In genomic region chr9:3480353-3480655, GRCh38 we compare ENCODE assay signal across 19 cellular contexts. TPM values are rescaled to one million over a fixed set of nuclear protein-coding genes. Genes with fewer than 3 reads are reported as not detected.
A peak's percentile ranks its signal among the peaks of the same experiment; 100 is the strongest.
DNase-seq lines count a peak whose midpoint lies in the region; ATAC-seq and TF ChIP-seq lines count a peak whose summit lies in the region.
"Had no signal": no experiment of that assay in that cellular context is flagged by ENCODE, and none has a peak within 500 bp of the region (broad histone marks: within the 10 kb centered on the region; RNA-seq: fewer than 3 reads in every experiment).

No MANE protein-coding gene starts in this region.

- peaks cover 3% of the 10 kb centered on the region for H3K36me3 ChIP-seq in HUES64 (ENCODE audit: insufficient read depth, low read length)
- H3K36me3 ChIP-seq in neural progenitor cell, result peaks cover 7% of the 10 kb centered on the region
- H3K36me3 ChIP-seq: left lung, pancreas had no signal

- WGBS in HUES64, result 56% methylated on average over 3 of the region's 3 CpGs

- peaks cover 58% of the 10 kb centered on the region for H3K4me1 Mint-ChIP-seq in activated T-cell treated with anti-CD3 and anti-CD28 coated beads, Interleukin-2, amount 50 U/mL, for 24 hours (ENCODE audit: low read depth)
- H3K4me1 Mint-ChIP-seq in activated naive CD8-positive, alpha-beta T cell treated with anti-CD3 and anti-CD28 coated beads, Interleukin-2, amount 50 U/mL, for 24 hours, result peaks cover 58% of the 10 kb centered on the region
- peaks cover 31% of the 10 kb centered on the region for H3K4me1 Mint-ChIP-seq in neural progenitor cell

- peak overlapping the region; percentile 50 for H3K4me2 ChIP-seq in neural progenitor cell

- no peaks in the 10 kb centered on the region for H3K27me3 ChIP-seq in HUES64 (ENCODE audit: insufficient read depth, low read length)
- no peaks in the 10 kb centered on the region for H3K27me3 ChIP-seq in neural progenitor cell
- H3K27me3 ChIP-seq: body of pancreas, gastroesophageal sphincter, left lung, pancreas, suprapubic skin had no signal

- peaks cover 47% of the 10 kb centered on the region for H3F3A ChIP-seq in neural progenitor cell (ENCODE audit: low read depth)

- H2AFZ ChIP-seq in neural progenitor cell (replicated peaks), result no peak overlapping the region

- TF ChIP-seq CTCF in neural progenitor cell (IDR thresholded peaks at IDR 0.05), result no peak

- no peaks in the 10 kb centered on the region for H3K9me3 Mint-ChIP-seq in activated T-cell treated with anti-CD3 and anti-CD28 coated beads, Interleukin-2, amount 50 U/mL, for 24 hours
- H3K9me3 Mint-ChIP-seq in activated naive CD8-positive, alpha-beta T cell treated with anti-CD3 and anti-CD28 coated beads, Interleukin-2, amount 50 U/mL, for 24 hours, result no peaks in the 10 kb centered on the region
- H3K9me3 Mint-ChIP-seq in neural progenitor cell, result peaks cover 21% of the 10 kb centered on the region

- DNase-seq in activated T-cell treated with anti-CD3 and anti-CD28 coated beads, Interleukin-2, amount 50 U/mL, for 24 hours, result no peak
- DNase-seq in activated T-cell treated with anti-CD3 and anti-CD28 coated beads for 4 hours (no peak), neural progenitor cell (ENCODE audit: low spot score) (peak; percentile 51), NCI-H187 (lab: John Stamatoyannopoulos, UW) (no peak)
- no peak for DNase-seq in activated naive CD8-positive, alpha-beta T cell treated with anti-CD3 and anti-CD28 coated beads, Interleukin-2, amount 50 U/mL, for 24 hours
- DNase-seq in activated effector memory CD4-positive, alpha-beta T cell treated with anti-CD3 and anti-CD28 coated beads, Interleukin-2, amount 50 U/mL, for 16 hours, result no peak
- DNase-seq: activated gamma-delta T cell treated with Interleukin-2 at 50 U/mL for 16 hours; body of pancreas; IMR-90; left lung; NCI-H2029 treated with DMSO at 0.1 percent for 48 hours; NCI-H510A treated with DMSO at 0.1 percent for 48 hours; pancreas; PC-3; stimulated activated CD4-positive, alpha-beta T cell treated with anti-CD3 and anti-CD28 coated beads, Interleukin-2, amount 100 ng/mL, for 24 hours had no signal

- H3K4me1 ChIP-seq in HUES64 (ENCODE audit: insufficient read depth, low read length) (peaks cover 44% of the 10 kb centered on the region), neural progenitor cell (peaks cover 30% of the 10 kb centered on the region)
- H3K4me1 ChIP-seq: body of pancreas, gastroesophageal sphincter, pancreas, suprapubic skin had no signal

- H3K4me3 ChIP-seq in HUES64 (ENCODE audit: low read length) (no peak overlapping the region), neural progenitor cell (no peak overlapping the region)
- H3K4me3 ChIP-seq: body of pancreas, gastroesophageal sphincter, left lung, pancreas, suprapubic skin had no signal

- peak overlapping the region; percentile 43; the same call in 1 of the 2 replicates for H3K27ac ChIP-seq in HUES64 (ENCODE audit: low read depth, low read length)
- H3K27ac ChIP-seq in neural progenitor cell, result peak overlapping the region; percentile 72
- H3K27ac ChIP-seq: body of pancreas, gastroesophageal sphincter, left lung, pancreas, suprapubic skin had no signal

- peak overlapping the region; percentile 40 for H3K27ac Mint-ChIP-seq in activated T-cell treated with anti-CD3 and anti-CD28 coated beads, Interleukin-2, amount 50 U/mL, for 24 hours
- H3K27ac Mint-ChIP-seq in activated naive CD8-positive, alpha-beta T cell treated with anti-CD3 and anti-CD28 coated beads, Interleukin-2, amount 50 U/mL, for 24 hours, result peak overlapping the region; percentile 0
- peak overlapping the region; percentile 18 for H3K27ac Mint-ChIP-seq in neural progenitor cell

- H3K9me3 ChIP-seq in HUES64 (ENCODE audit: insufficient read depth, low read depth, low read length) (no peaks in the 10 kb centered on the region), neural progenitor cell (ENCODE audit: low read depth) (peaks cover 3% of the 10 kb centered on the region)
- H3K9me3 ChIP-seq: body of pancreas, pancreas, suprapubic skin had no signal

- H3K27me3 Mint-ChIP-seq in activated T-cell treated with anti-CD3 and anti-CD28 coated beads, Interleukin-2, amount 50 U/mL, for 24 hours, result no peaks in the 10 kb centered on the region
- H3K27me3 Mint-ChIP-seq in activated naive CD8-positive, alpha-beta T cell treated with anti-CD3 and anti-CD28 coated beads, Interleukin-2, amount 50 U/mL, for 24 hours, result no peaks in the 10 kb centered on the region
- H3K27me3 Mint-ChIP-seq in neural progenitor cell (ENCODE audit: insufficient read depth, low read depth), result peaks cover 4% of the 10 kb centered on the region

- H3K9ac ChIP-seq in HUES64 (ENCODE audit: low read depth, low read length), result no peak overlapping the region
- no peak overlapping the region for H3K9ac ChIP-seq in neural progenitor cell

- H3K79me2 ChIP-seq in neural progenitor cell (ENCODE audit: low read depth), result peaks cover 32% of the 10 kb centered on the region

- ATAC-seq in activated naive CD8-positive, alpha-beta T cell treated with anti-CD3 and anti-CD28 coated beads, Interleukin-2, amount 50 U/mL, for 24 hours, result no peak
- no peak for ATAC-seq in HG03175 (IDR thresholded peaks at IDR 0.05; ENCODE audit: unreplicated experiment)
- ATAC-seq: body of pancreas, gastroesophageal sphincter, left lung, pancreas, PC-3 had no signal

- peaks cover 21% of the 10 kb centered on the region for H4K20me1 ChIP-seq in neural progenitor cell (ENCODE audit: low read depth)

- no peak overlapping the region for H3K4me3 Mint-ChIP-seq in activated T-cell treated with anti-CD3 and anti-CD28 coated beads, Interleukin-2, amount 50 U/mL, for 24 hours
- no peak overlapping the region for H3K4me3 Mint-ChIP-seq in activated naive CD8-positive, alpha-beta T cell treated with anti-CD3 and anti-CD28 coated beads, Interleukin-2, amount 50 U/mL, for 24 hours
- H3K4me3 Mint-ChIP-seq in neural progenitor cell, result no peak overlapping the region

- peaks cover 62% of the 10 kb centered on the region for H3K36me3 Mint-ChIP-seq in activated T-cell treated with anti-CD3 and anti-CD28 coated beads, Interleukin-2, amount 50 U/mL, for 24 hours (ENCODE audit: low read depth)
- H3K36me3 Mint-ChIP-seq in activated naive CD8-positive, alpha-beta T cell treated with anti-CD3 and anti-CD28 coated beads, Interleukin-2, amount 50 U/mL, for 24 hours (ENCODE audit: low read depth), result peaks cover 38% of the 10 kb centered on the region
- peaks cover 57% of the 10 kb centered on the region for H3K36me3 Mint-ChIP-seq in neural progenitor cell

RNA-seq across cellular contexts. Expression of gene RFX3, which starts 45.5 kb away (rescaled TPM):
- 7.3 TPM for polyA plus RNA-seq in HUES64 (2013, experiment 1 of 2)
- 7.7 TPM for polyA plus RNA-seq in HUES64 (2013, experiment 2 of 2)
- total RNA-seq in neural progenitor cell (ENCODE audit: low replicate concordance), result 24.8 and 39.6 TPM in 2 replicates
